In genomic region chr6:85421963-85422362, GRCh38 we compare ENCODE assay signal across 1 cellular context.
TF ChIP-seq lines count a peak whose summit lies in the region.

No MANE protein-coding gene starts in this region.

TF ChIP-seq in HepG2, 621 proteins besides CTCF, POLR2A, EP300 and RAD21 (continued from another document):
- no peak for TF ChIP-seq MAZ (IDR thresholded peaks at IDR 0.05; ENCODE audit: borderline replicate concordance, low read depth, low read length)
- no peak for TF ChIP-seq MAZ (CRISPR knock-in tag; IDR thresholded peaks at IDR 0.05; ENCODE audit: low read depth)
- no peak for TF ChIP-seq LCORL (IDR thresholded peaks at IDR 0.05)
- no peak for TF ChIP-seq LCORL (CRISPR knock-in tag; IDR thresholded peaks at IDR 0.05)
- TF ChIP-seq NRL (CRISPR knock-in tag; IDR thresholded peaks at IDR 0.05; ENCODE audit: borderline replicate concordance) = no peak
- TF ChIP-seq ZNF232 (CRISPR knock-in tag; IDR thresholded peaks at IDR 0.05; ENCODE audit: borderline replicate concordance) = no peak
- no peak for TF ChIP-seq MEIS1 (CRISPR knock-in tag; IDR thresholded peaks at IDR 0.05; ENCODE audit: borderline replicate concordance)
- no peak for TF ChIP-seq FOXA1 (IDR thresholded peaks at IDR 0.05)
- no peak for TF ChIP-seq FOXA1 (CRISPR knock-in tag; IDR thresholded peaks at IDR 0.05)
- TF ChIP-seq ZNF710 (CRISPR knock-in tag; IDR thresholded peaks at IDR 0.05; ENCODE audit: borderline replicate concordance) = no peak
- TF ChIP-seq ZNF234 (CRISPR knock-in tag; conservative IDR thresholded peaks at IDR 0.05) = no peak
- TF ChIP-seq DDIT3 (CRISPR knock-in tag; IDR thresholded peaks at IDR 0.05) = no peak
- TF ChIP-seq ZNF644 (CRISPR knock-in tag; IDR thresholded peaks at IDR 0.05; ENCODE audit: low read depth) = no peak
